In the genomic region with DNA sequence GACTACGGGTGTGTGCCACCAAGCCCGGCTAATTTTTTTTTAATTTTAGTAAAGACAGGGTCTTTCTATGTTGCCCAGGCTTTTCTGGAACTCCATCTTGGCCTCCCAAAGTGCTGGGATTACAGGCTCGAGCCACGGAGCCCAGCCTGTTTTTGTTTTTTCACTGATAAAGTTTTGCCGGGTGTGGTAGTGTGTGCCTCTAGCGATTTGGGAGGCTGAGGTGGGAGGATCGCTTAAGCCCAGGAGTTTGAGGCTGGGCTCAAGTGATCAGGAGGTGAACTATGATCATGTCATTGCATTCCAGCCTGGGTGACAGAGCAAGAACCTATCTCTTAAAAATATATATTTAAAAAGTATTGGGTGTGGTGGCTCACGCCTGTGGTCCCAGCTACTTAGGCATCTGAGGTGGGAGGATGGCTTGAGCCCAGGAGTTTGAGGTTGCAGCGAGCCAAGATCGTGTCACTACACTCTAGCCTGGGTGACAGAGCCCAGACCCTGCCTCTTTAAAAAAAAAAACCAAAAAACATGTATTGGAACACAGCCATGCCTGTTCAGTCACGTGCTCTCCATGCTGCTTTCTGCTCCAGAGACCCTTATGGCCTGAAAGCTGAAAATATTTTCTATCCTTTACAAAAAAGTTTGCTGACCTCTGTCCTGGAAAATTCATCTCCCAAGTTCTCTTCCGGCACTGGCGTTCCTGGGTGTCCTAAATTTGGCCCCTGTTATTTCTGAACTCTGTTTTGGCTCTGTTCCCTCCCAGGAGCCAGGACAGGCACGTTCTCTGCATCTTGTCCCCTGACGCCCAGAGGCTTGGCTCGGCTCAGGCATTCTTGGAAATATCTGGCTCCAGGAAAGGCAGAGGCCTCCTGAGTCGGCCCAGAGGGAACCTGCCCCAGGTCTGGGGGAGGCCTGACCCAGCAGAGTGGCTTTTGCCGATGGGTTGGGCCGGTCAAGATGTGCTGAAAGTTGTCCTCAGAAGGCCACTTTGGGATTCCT, we compare ENCODE assay signal across 10 cellular contexts.
DNase-seq lines count a peak whose midpoint lies in the region; ATAC-seq and TF ChIP-seq lines count a peak whose summit lies in the region.
"Had no signal": no experiment of that assay in that cellular context is flagged by ENCODE, and none has a peak within 500 bp of the region (broad histone marks: within the 10 kb centered on the region; RNA-seq: fewer than 3 reads in every experiment).

No MANE protein-coding gene starts in this region.

- H3K4me1 Mint-ChIP-seq in nephron (peaks cover 53% of the 10 kb centered on the region), T-cell (no peaks in the 10 kb centered on the region)

- no peak overlapping the region for H3K4me3 ChIP-seq in fibroblast of the aortic adventitia (ENCODE audit: low read depth, low read length)
- H3K4me3 ChIP-seq in uterus, result no peak overlapping the region
- H3K4me3 ChIP-seq: PC-9 had no signal

- peak overlapping the region in 1 of 3 experiments; percentile 10 for H3K4me3 Mint-ChIP-seq in nephron
- H3K4me3 Mint-ChIP-seq in T-cell, result no peak overlapping the region
- H3K4me3 Mint-ChIP-seq: naive thymus-derived CD8-positive, alpha-beta T cell had no signal

- peaks cover 12 to 13% of the 10 kb centered on the region in 2 donors for H3K4me1 ChIP-seq in uterus

- ATAC-seq in T-cell (replicated peaks in 1 of 4), result no peak
- no peak for ATAC-seq in HG02973 (IDR thresholded peaks at IDR 0.05; ENCODE audit: unreplicated experiment)
- ATAC-seq: naive thymus-derived CD8-positive, alpha-beta T cell had no signal

- no peak for TF ChIP-seq POLR2A in uterus (IDR thresholded peaks at IDR 0.05)

- H3K27ac ChIP-seq in RWPE1 (peak overlapping the region; percentile 46), uterus (peak overlapping the region; percentile 78 to 79)
- H3K27ac ChIP-seq: PC-9 had no signal

- H3K36me3 ChIP-seq in uterus, result no peaks in the 10 kb centered on the region

- intact Hi-C loops in uterus (cut with DNase I; ENCODE audit: low total_unique reads), result no loop called here

- TF ChIP-seq CTCF in RWPE1 (conservative IDR thresholded peaks at IDR 0.05; ENCODE audit: low read depth) (no peak), fibroblast of the aortic adventitia (IDR thresholded peaks at IDR 0.05; ENCODE audit: insufficient read depth, low read length) (no peak), nephron (IDR thresholded peaks at IDR 0.05; ENCODE audit: unreplicated experiment in 3 of 3) (no peak), uterus (IDR thresholded peaks at IDR 0.05) (no peak)

- H3K27ac Mint-ChIP-seq in nephron (peak overlapping the region; percentile 75 to 94 (median 83)), T-cell (no peak overlapping the region)

- H3K36me3 Mint-ChIP-seq in nephron (ENCODE audit: low read depth), result peaks cover 27% of the 10 kb centered on the region
- H3K36me3 Mint-ChIP-seq in T-cell, result no peaks in the 10 kb centered on the region

- no peaks in the 10 kb centered on the region for H3K27me3 ChIP-seq in uterus

- no peak for DNase-seq in RWPE1 (ENCODE audit: low spot score)
- peak; percentile 17 for DNase-seq in fibroblast of the aortic adventitia (ENCODE audit: low read depth)
- peak; percentile 68 to 73 for DNase-seq in uterus
- no peak for DNase-seq in T-cell
- no peak for DNase-seq in NOMO-1 treated with DMSO at 0.1 percent for 48 hours (lab: John Stamatoyannopoulos, UW; ENCODE audit: unreplicated experiment)
- DNase-seq: naive thymus-derived CD8-positive, alpha-beta T cell; NCI-H2029; PC-9 had no signal

- CTCF ChIA-PET in RWPE1 (lab: Yijun Ruan, JAX), result interaction anchor here (0.6 kb wide), 1 partner anchor 44 kb away, joined by 3 read pairs; no protein-coding TSS in a partner anchor
- CTCF ChIA-PET in T-cell (lab: Charles Lee), result no interaction called here

- H3K27me3 Mint-ChIP-seq in nephron (ENCODE audit: low read depth) (no peaks in the 10 kb centered on the region), T-cell (peaks cover 0 to 1% of the 10 kb centered on the region in 2 donors)
- H3K27me3 Mint-ChIP-seq: naive thymus-derived CD8-positive, alpha-beta T cell had no signal

- no peaks in the 10 kb centered on the region for H3K9me3 Mint-ChIP-seq in nephron
- H3K9me3 Mint-ChIP-seq in T-cell, result no peaks in the 10 kb centered on the region
- H3K9me3 Mint-ChIP-seq: naive thymus-derived CD8-positive, alpha-beta T cell had no signal

- POLR2A ChIA-PET in RWPE1 (lab: Yijun Ruan, JAX; ENCODE audit: low non-redundant PET), result no interaction called here
- POLR2A ChIA-PET in T-cell (lab: Charles Lee), result no interaction called here

- H3K9me3 ChIP-seq in uterus, result no peaks in the 10 kb centered on the region

Comparison
In these comparisons a context has a peak if more than half of its experiments do, and no peak if none do; other contexts are left out.
1. DNase-seq: peak in fibroblast of the aortic adventitia (single experiment) and uterus (2 of 2); none in RWPE1 (single experiment), T-cell (0 of 34) and NOMO-1 treated with DMSO at 0.1 percent for 48 hours (single experiment).
2. H3K27ac Mint-ChIP-seq: peak in nephron (3 of 3); none in T-cell (0 of 2).